1 cellular context compared by ENCODE assay signal in the genomic region with DNA sequence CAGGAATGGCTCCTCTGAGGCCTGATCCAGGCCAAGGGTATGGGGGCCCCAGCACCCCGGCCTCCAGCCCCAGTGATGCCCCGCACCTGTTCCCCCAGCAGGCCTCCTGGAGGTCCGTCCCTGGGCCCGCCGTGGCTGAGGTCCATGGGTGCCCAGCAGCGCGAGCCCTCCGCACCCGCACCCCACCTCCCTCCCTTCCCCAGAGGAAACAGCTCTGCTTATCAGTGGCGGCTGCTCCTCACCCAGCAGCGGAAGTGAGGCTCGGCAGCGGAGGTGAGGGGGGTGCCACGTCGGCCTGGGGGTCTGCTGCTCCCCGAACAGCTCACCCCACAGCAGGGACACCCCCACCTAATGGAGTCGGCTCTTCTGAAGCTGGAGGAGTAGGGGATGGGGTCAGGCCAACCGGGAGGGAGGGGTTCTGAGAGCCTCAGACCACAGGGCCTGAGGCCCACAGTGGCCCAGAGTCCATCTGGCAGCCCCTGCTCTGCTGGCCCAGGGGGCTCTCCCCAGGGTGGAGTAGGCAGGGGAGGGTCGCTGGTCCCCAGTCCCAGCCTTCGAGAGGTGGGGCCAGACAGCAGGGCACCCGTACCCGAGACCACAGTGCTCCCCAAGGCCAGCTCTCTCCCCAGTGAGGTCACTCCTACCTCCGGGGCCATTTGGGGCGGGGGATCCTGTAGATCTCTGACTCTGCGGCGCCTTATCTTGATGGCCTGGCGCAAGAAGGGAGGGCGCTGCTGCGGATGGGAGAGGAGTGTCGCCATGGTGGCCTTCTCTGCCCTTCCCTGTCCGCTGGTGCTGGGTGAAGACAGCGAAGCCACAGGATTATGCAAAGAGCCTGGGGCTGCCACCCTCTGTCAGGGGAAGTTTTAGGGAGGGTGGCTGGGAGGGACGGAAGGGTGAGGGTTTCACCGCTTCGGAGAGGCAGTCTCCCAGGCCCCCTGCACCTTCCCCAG.
TF ChIP-seq lines count a peak whose summit lies in the region.

UNC13D (minus strand) TSS at position 828 of the 953 bp plus-strand sequence; CDS start at position 761, 67 bp downstream.

TF ChIP-seq in K562, 482 proteins besides CTCF, POLR2A, EP300 and RAD21 (continued from another document):
- TF ChIP-seq PATZ1 (CRISPR knock-in tag; IDR thresholded peaks at IDR 0.05; ENCODE audit: borderline replicate concordance) (no peak), ZBTB34 (CRISPR knock-in tag; IDR thresholded peaks at IDR 0.05) (no peak), NELFE (IDR thresholded peaks at IDR 0.05; ENCODE audit: insufficient read depth, insufficient read length) (no peak), ARHGAP35 (IDR thresholded peaks at IDR 0.05; ENCODE audit: partially characterized antibody) (no peak), ZNF696 (CRISPR knock-in tag; conservative IDR thresholded peaks at IDR 0.05) (no peak), ESRRA (IDR thresholded peaks at IDR 0.05; ENCODE audit: borderline replicate concordance, low read depth) (peak; percentile 78; the same call in 1 of the 2 replicates), TSC22D4 (tag; IDR thresholded peaks at IDR 0.05) (no peak), ZBED1 (IDR thresholded peaks at IDR 0.05) (no peak; the same call in 1 of the 2 replicates), RNF2 (IDR thresholded peaks at IDR 0.05) (peak; percentile 63; the same call in 1 of the 2 replicates), TFAM (CRISPR knock-in tag; conservative IDR thresholded peaks at IDR 0.05) (no peak), IRF9 (tag; IDR thresholded peaks at IDR 0.05) (no peak), SOX6 (IDR thresholded peaks at IDR 0.05) (no peak), POU5F1 (IDR thresholded peaks at IDR 0.05; ENCODE audit: borderline replicate concordance, low read depth, low read length, partially characterized antibody) (no peak), NCOA4 (IDR thresholded peaks at IDR 0.05; ENCODE audit: partially characterized antibody) (no peak)
- TF ChIP-seq, protein P1, sequence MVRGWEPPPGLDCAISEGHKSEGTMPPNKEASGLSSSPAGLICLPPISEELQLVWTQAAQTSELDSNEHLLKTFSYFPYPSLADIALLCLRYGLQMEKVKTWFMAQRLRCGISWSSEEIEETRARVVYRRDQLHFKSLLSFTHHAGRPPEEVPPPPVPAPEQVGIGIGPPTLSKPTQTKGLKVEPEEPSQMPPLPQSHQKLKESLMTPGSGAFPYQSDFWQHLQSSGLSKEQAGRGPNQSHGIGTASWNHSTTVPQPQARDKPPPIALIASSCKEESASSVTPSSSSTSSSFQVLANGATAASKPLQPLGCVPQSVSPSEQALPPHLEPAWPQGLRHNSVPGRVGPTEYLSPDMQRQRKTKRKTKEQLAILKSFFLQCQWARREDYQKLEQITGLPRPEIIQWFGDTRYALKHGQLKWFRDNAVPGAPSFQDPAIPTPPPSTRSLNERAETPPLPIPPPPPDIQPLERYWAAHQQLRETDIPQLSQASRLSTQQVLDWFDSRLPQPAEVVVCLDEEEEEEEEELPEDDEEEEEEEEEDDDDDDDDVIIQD (CRISPR knock-in tag; IDR thresholded peaks at IDR 0.05) = no peak
- TF ChIP-seq, protein P2, sequence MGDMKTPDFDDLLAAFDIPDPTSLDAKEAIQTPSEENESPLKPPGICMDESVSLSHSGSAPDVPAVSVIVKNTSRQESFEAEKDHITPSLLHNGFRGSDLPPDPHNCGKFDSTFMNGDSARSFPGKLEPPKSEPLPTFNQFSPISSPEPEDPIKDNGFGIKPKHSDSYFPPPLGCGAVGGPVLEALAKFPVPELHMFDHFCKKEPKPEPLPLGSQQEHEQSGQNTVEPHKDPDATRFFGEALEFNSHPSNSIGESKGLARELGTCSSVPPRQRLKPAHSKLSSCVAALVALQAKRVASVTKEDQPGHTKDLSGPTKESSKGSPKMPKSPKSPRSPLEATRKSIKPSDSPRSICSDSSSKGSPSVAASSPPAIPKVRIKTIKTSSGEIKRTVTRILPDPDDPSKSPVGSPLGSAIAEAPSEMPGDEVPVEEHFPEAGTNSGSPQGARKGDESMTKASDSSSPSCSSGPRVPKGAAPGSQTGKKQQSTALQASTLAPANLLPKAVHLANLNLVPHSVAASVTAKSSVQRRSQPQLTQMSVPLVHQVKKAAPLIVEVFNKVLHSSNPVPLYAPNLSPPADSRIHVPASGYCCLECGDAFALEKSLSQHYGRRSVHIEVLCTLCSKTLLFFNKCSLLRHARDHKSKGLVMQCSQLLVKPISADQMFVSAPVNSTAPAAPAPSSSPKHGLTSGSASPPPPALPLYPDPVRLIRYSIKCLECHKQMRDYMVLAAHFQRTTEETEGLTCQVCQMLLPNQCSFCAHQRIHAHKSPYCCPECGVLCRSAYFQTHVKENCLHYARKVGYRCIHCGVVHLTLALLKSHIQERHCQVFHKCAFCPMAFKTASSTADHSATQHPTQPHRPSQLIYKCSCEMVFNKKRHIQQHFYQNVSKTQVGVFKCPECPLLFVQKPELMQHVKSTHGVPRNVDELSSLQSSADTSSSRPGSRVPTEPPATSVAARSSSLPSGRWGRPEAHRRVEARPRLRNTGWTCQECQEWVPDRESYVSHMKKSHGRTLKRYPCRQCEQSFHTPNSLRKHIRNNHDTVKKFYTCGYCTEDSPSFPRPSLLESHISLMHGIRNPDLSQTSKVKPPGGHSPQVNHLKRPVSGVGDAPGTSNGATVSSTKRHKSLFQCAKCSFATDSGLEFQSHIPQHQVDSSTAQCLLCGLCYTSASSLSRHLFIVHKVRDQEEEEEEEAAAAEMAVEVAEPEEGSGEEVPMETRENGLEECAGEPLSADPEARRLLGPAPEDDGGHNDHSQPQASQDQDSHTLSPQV (IDR thresholded peaks at IDR 0.05) = peak; percentile 88; the same call in 1 of the 2 replicates
